20 cellular contexts compared by ENCODE assay signal in genomic region chr1:166193057-166193456, GRCh38. TPM values are rescaled to one million over a fixed set of nuclear protein-coding genes. Genes with fewer than 3 reads are reported as not detected.
A peak's percentile ranks its signal among the peaks of the same experiment; 100 is the strongest.
DNase-seq lines count a peak whose midpoint lies in the region; ATAC-seq and TF ChIP-seq lines count a peak whose summit lies in the region.
"Had no signal": no experiment of that assay in that cellular context is flagged by ENCODE, and none has a peak within 500 bp of the region (broad histone marks: within the 10 kb centered on the region; RNA-seq: fewer than 3 reads in every experiment).

No MANE protein-coding gene starts in this region.

- H3K4me3 ChIP-seq in breast epithelium (no peak overlapping the region), OCI-LY3 (ENCODE audit: low read length) (no peak overlapping the region), fibroblast of the aortic adventitia (ENCODE audit: low read depth, low read length) (no peak overlapping the region)

- intact Hi-C loops in MCF 10A (cut with micrococcal nuclease) (no loop called here), breast epithelium (cut with DNase I; ENCODE audit: low total_unique reads) (no loop called here)

- no peaks in the 10 kb centered on the region for H3K27me3 Mint-ChIP-seq in MCF 10A (ENCODE audit: insufficient read depth, unreplicated experiment)
- H3K27me3 Mint-ChIP-seq in effector memory CD8-positive, alpha-beta T cell: peaks cover 0 to 15% of the 10 kb centered on the region in 2 donors

- no peaks in the 10 kb centered on the region for H3K9me3 Mint-ChIP-seq in MCF 10A (ENCODE audit: unreplicated experiment)
- H3K9me3 Mint-ChIP-seq in effector memory CD8-positive, alpha-beta T cell: peaks cover 0 to 3% of the 10 kb centered on the region in 2 donors

- peaks cover 6% of the 10 kb centered on the region for H3K36me3 Mint-ChIP-seq in MCF 10A (ENCODE audit: insufficient read depth, unreplicated experiment)
- peaks cover 3% of the 10 kb centered on the region for H3K36me3 Mint-ChIP-seq in effector memory CD8-positive, alpha-beta T cell (ENCODE audit: insufficient read depth)

- CTCF ChIA-PET in MCF 10A (lab: Yijun Ruan, JAX): no interaction called here

- BruUV-seq in MCF 10A (replicated peaks; lab: Mats Ljungman, UMichigan): no TSS peak

- H3K27ac ChIP-seq in breast epithelium (no peak overlapping the region), OCI-LY3 (ENCODE audit: low read length) (no peak overlapping the region)
- H3K27ac ChIP-seq: 22Rv1, C4-2B had no signal

- no peak overlapping the region for H3K4me3 Mint-ChIP-seq in MCF 10A (ENCODE audit: unreplicated experiment)
- no peak overlapping the region for H3K4me3 Mint-ChIP-seq in effector memory CD8-positive, alpha-beta T cell

- H3K4me2 ChIP-seq in OCI-LY3 (ENCODE audit: low read length): peak overlapping the region; percentile 8

- no peak for ATAC-seq in effector memory CD8-positive, alpha-beta T cell (replicated peaks)

- H3K4me1 Mint-ChIP-seq in MCF 10A (ENCODE audit: insufficient read depth, unreplicated experiment): no peaks in the 10 kb centered on the region
- no peaks in the 10 kb centered on the region for H3K4me1 Mint-ChIP-seq in effector memory CD8-positive, alpha-beta T cell (ENCODE audit: low read depth in 2 of 2)

- H3K79me2 ChIP-seq in OCI-LY3 (ENCODE audit: low read length): no peaks in the 10 kb centered on the region

- H2AFZ ChIP-seq in OCI-LY3 (ENCODE audit: low read depth, low read length): no peak overlapping the region

- no peak overlapping the region for H3K27ac Mint-ChIP-seq in MCF 10A (ENCODE audit: low read depth, unreplicated experiment)
- H3K27ac Mint-ChIP-seq in effector memory CD8-positive, alpha-beta T cell: no peak overlapping the region

- DNase-seq in MCF 10A (ENCODE audit: unreplicated experiment): peak; percentile 30
- DNase-seq in breast epithelium (ENCODE audit: low spot score in 2 of 2): no peak
- peak; percentile 33 for DNase-seq in fibroblast of the aortic adventitia (ENCODE audit: low read depth)
- no peak for DNase-seq in effector memory CD8-positive, alpha-beta T cell
- DNase-seq in SKM-1 (lab: John Stamatoyannopoulos, UW; ENCODE audit: unreplicated experiment): no peak
- no peak for DNase-seq in NCI-H1092 (lab: John Stamatoyannopoulos, UW)
- DNase-seq in inferior parietal cortex (ENCODE audit: extremely low spot score): no peak
- DNase-seq: AML-193, KBM-7, NCI-H1105, NCI-H2029 treated with DMSO at 0.1 percent for 48 hours, NCI-H345, NCI-H524 treated with DMSO at 0.1 percent for 48 hours, NCI-H82, OCI-M1, SHP77, SW 1271 had no signal

- H3K4me1 ChIP-seq in breast epithelium (no peaks in the 10 kb centered on the region), OCI-LY3 (ENCODE audit: low read length) (peaks cover 24% of the 10 kb centered on the region)

- TF ChIP-seq CTCF in MCF 10A (IDR thresholded peaks at IDR 0.05; ENCODE audit: unreplicated experiment) (no peak), breast epithelium (IDR thresholded peaks at IDR 0.05) (no peak), OCI-LY3 (IDR thresholded peaks at IDR 0.05; ENCODE audit: low read depth, low read length) (no peak), fibroblast of the aortic adventitia (IDR thresholded peaks at IDR 0.05; ENCODE audit: insufficient read depth, low read length) (no peak)

- POLR2A ChIA-PET in MCF 10A (lab: Yijun Ruan, JAX): no interaction called here

- no peaks in the 10 kb centered on the region for H4K20me1 ChIP-seq in OCI-LY3 (ENCODE audit: insufficient read depth, low read length)

- H3K36me3 ChIP-seq in breast epithelium: no peaks in the 10 kb centered on the region
- H3K36me3 ChIP-seq in OCI-LY3 (replicated peaks; ENCODE audit: low read depth, low read length): no peaks in the 10 kb centered on the region

- H3K9me3 ChIP-seq in breast epithelium (no peaks in the 10 kb centered on the region), OCI-LY3 (ENCODE audit: insufficient read depth, low read length) (no peaks in the 10 kb centered on the region)

- H3K9ac ChIP-seq in OCI-LY3 (ENCODE audit: low read length): no peak overlapping the region

- H3K27me3 ChIP-seq in breast epithelium (no peaks in the 10 kb centered on the region), OCI-LY3 (ENCODE audit: low read depth, low read length) (no peaks in the 10 kb centered on the region)

- TF ChIP-seq POLR2A in breast epithelium (IDR thresholded peaks at IDR 0.05): no peak

RNA-seq across cellular contexts. Expression of gene FAM78B, which starts 26.3 kb away (rescaled TPM):
- total RNA-seq in MCF 10A (2022) (1.1 and 1.5 TPM in 2 replicates), breast epithelium (1 to 10 TPM in 2 of 3 donors, under 1 TPM in 1; 0.98 to 3.2 (median 1.2) TPM), fibroblast of the aortic adventitia (ENCODE audit: low replicate concordance) (0.25 and 0.27 TPM in 2 replicates)

Comparison
In these comparisons a context has a peak if more than half of its experiments do, and no peak if none do; other contexts are left out.
1. DNase-seq: peak in MCF 10A (single experiment) and fibroblast of the aortic adventitia (single experiment); none in breast epithelium (0 of 2), effector memory CD8-positive, alpha-beta T cell (0 of 3), SKM-1 (single experiment), NCI-H1092 (single experiment) and inferior parietal cortex (single experiment).